1 cellular context compared by ENCODE assay signal in the genomic region with DNA sequence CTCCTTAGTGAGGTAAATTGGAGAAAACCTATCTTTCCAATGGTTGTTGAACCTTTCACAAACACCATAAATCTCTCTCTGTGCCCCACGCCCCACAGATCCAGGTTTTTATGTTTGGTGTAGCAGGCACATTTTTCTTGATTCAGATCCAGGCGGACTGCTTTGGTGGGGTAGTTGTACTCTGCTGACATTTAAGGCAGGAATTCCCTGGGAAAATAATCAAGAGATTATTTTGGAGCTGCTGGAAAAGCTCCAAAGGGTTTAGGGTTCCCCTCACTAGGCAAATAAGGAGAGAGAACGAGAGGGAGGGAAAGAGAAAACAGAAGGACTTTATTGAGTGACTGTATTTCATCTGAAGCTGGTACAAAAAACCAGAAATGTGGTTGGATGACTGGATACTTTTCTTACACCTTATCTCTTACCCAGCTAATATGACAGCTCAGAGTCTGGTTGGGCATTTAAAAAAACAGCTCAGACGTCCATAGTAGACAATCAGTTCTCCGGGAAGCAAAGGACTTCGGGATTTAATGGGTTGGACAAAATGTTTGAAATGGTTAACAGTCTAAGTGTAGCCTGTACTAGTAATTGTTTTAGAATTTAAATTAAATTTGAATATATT.
A peak's percentile ranks its signal among the peaks of the same experiment; 100 is the strongest.
TF ChIP-seq lines count a peak whose summit lies in the region.

No MANE protein-coding gene starts in this region.

TF ChIP-seq in HEK293, 187 proteins besides CTCF, POLR2A, EP300 and RAD21 (continued from another document and continues in another):
- TF ChIP-seq, protein P1, sequence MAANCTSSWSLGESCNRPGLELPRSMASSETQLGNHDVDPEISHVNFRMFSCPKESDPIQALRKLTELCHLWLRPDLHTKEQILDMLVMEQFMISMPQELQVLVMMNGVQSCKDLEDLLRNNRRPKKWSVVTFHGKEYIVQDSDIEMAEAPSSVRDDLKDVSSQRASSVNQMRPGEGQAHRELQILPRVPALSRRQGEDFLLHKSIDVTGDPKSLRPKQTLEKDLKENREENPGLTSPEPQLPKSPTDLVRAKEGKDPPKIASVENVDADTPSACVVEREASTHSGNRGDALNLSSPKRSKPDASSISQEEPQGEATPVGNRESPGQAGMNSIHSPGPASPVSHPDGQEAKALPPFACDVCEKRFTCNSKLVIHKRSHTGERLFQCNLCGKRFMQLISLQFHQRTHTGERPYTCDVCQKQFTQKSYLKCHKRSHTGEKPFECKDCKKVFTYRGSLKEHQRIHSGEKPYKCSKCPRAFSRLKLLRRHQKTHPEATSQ (tag by site-specific recombination; IDR thresholded peaks at IDR 0.05), result no peak
- TF ChIP-seq ZNF138 (tag by site-specific recombination; IDR thresholded peaks at IDR 0.05; ENCODE audit: borderline replicate concordance), result no peak
- TF ChIP-seq ZNF426 (tag by site-specific recombination; IDR thresholded peaks at IDR 0.05), result no peak
- no peak for TF ChIP-seq ZNF48 (tag by site-specific recombination; IDR thresholded peaks at IDR 0.05)
- no peak for TF ChIP-seq ZNF121 (tag by site-specific recombination; IDR thresholded peaks at IDR 0.05)
- no peak for TF ChIP-seq ZNF174 (tag by site-specific recombination; IDR thresholded peaks at IDR 0.05)
- peak; percentile 61 for TF ChIP-seq ZNF843 (tag by site-specific recombination; IDR thresholded peaks at IDR 0.05)
- TF ChIP-seq, protein P2, sequence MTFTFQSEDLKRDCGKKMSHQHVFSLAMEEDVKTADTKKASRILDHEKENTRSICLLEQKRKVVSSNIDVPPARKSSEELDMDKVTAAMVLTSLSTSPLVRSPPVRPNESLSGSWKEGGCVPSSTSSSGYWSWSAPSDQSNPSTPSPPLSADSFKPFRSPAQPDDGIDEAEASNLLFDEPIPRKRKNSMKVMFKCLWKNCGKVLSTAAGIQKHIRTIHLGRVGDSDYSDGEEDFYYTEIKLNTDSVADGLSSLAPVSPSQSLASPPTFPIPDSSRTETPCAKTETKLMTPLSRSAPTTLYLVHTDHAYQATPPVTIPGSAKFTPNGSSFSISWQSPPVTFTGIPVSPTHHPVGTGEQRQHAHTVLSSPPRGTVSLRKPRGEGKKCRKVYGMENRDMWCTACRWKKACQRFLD (tag by site-specific recombination; IDR thresholded peaks at IDR 0.05), result no peak
- TF ChIP-seq MZF1 (tag by site-specific recombination; IDR thresholded peaks at IDR 0.05; ENCODE audit: borderline replicate concordance), result no peak; the same call in 1 of the 2 replicates
- no peak for TF ChIP-seq SCRT2 (tag by site-specific recombination; IDR thresholded peaks at IDR 0.05)
- TF ChIP-seq BCL11A (tag by site-specific recombination; IDR thresholded peaks at IDR 0.05; ENCODE audit: low read depth), result no peak
- peak; percentile 52 for TF ChIP-seq ZNF335 (tag by site-specific recombination; conservative IDR thresholded peaks at IDR 0.05)
- TF ChIP-seq, protein P3, sequence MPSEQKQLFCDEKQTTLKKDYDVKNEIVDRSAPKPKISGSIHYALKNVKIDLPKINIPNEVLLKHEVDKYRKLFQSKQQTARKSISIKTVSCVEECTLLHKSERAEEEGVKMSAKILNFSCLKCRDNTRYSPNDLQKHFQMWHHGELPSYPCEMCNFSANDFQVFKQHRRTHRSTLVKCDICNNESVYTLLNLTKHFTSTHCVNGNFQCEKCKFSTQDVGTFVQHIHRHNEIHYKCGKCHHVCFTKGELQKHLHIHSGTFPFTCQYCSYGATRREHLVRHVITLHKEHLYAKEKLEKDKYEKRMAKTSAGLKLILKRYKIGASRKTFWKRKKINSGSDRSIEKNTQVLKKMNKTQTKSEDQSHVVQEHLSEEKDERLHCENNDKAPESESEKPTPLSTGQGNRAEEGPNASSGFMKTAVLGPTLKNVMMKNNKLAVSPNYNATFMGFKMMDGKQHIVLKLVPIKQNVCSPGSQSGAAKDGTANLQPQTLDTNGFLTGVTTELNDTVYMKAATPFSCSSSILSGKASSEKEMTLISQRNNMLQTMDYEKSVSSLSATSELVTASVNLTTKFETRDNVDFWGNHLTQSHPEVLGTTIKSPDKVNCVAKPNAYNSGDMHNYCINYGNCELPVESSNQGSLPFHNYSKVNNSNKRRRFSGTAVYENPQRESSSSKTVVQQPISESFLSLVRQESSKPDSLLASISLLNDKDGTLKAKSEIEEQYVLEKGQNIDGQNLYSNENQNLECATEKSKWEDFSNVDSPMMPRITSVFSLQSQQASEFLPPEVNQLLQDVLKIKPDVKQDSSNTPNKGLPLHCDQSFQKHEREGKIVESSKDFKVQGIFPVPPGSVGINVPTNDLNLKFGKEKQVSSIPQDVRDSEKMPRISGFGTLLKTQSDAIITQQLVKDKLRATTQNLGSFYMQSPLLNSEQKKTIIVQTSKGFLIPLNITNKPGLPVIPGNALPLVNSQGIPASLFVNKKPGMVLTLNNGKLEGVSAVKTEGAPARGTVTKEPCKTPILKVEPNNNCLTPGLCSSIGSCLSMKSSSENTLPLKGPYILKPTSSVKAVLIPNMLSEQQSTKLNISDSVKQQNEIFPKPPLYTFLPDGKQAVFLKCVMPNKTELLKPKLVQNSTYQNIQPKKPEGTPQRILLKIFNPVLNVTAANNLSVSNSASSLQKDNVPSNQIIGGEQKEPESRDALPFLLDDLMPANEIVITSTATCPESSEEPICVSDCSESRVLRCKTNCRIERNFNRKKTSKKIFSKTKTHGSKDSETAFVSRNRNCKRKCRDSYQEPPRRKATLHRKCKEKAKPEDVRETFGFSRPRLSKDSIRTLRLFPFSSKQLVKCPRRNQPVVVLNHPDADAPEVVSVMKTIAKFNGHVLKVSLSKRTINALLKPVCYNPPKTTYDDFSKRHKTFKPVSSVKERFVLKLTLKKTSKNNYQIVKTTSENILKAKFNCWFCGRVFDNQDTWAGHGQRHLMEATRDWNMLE (tag by site-specific recombination; conservative IDR thresholded peaks at IDR 0.05; ENCODE audit: low read depth), result no peak
- TF ChIP-seq KLF7 (tag by site-specific recombination; IDR thresholded peaks at IDR 0.05; ENCODE audit: borderline replicate concordance), result no peak
- TF ChIP-seq, protein P4, sequence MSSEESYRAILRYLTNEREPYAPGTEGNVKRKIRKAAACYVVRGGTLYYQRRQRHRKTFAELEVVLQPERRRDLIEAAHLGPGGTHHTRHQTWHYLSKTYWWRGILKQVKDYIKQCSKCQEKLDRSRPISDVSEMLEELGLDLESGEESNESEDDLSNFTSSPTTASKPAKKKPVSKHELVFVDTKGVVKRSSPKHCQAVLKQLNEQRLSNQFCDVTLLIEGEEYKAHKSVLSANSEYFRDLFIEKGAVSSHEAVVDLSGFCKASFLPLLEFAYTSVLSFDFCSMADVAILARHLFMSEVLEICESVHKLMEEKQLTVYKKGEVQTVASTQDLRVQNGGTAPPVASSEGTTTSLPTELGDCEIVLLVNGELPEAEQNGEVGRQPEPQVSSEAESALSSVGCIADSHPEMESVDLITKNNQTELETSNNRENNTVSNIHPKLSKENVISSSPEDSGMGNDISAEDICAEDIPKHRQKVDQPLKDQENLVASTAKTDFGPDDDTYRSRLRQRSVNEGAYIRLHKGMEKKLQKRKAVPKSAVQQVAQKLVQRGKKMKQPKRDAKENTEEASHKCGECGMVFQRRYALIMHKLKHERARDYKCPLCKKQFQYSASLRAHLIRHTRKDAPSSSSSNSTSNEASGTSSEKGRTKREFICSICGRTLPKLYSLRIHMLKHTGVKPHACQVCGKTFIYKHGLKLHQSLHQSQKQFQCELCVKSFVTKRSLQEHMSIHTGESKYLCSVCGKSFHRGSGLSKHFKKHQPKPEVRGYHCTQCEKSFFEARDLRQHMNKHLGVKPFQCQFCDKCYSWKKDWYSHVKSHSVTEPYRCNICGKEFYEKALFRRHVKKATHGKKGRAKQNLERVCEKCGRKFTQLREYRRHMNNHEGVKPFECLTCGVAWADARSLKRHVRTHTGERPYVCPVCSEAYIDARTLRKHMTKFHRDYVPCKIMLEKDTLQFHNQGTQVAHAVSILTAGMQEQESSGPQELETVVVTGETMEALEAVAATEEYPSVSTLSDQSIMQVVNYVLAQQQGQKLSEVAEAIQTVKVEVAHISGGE (tag by site-specific recombination; conservative IDR thresholded peaks at IDR 0.05; ENCODE audit: low read depth), result 0 out of 2 replicates have a peak, but pooled peaks have one; percentile 14
- TF ChIP-seq, protein P5, sequence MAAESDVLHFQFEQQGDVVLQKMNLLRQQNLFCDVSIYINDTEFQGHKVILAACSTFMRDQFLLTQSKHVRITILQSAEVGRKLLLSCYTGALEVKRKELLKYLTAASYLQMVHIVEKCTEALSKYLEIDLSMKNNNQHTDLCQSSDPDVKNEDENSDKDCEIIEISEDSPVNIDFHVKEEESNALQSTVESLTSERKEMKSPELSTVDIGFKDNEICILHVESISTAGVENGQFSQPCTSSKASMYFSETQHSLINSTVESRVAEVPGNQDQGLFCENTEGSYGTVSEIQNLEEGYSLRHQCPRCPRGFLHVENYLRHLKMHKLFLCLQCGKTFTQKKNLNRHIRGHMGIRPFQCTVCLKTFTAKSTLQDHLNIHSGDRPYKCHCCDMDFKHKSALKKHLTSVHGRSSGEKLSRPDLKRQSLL (tag by site-specific recombination; IDR thresholded peaks at IDR 0.05), result no peak
- TF ChIP-seq SETDB1 (IDR thresholded peaks at IDR 0.05; ENCODE audit: insufficient read length, low read length), result no peak
- TF ChIP-seq KLF16 (tag by site-specific recombination; IDR thresholded peaks at IDR 0.05), result no peak
- no peak for TF ChIP-seq KLF9 (tag by site-specific recombination; IDR thresholded peaks at IDR 0.05; ENCODE audit: low read depth)
- TF ChIP-seq ZNF140 (tag by site-specific recombination; IDR thresholded peaks at IDR 0.05), result no peak
- TF ChIP-seq ZNF701 (tag by site-specific recombination; IDR thresholded peaks at IDR 0.05), result no peak
- no peak for TF ChIP-seq BCL11B (tag by site-specific recombination; IDR thresholded peaks at IDR 0.05; ENCODE audit: low read depth)
- TF ChIP-seq ZBTB8A (tag by site-specific recombination; IDR thresholded peaks at IDR 0.05), result no peak; the same call in 1 of the 2 replicates
- no peak for TF ChIP-seq ZNF549 (tag by site-specific recombination; IDR thresholded peaks at IDR 0.05)
- TF ChIP-seq, protein P6, sequence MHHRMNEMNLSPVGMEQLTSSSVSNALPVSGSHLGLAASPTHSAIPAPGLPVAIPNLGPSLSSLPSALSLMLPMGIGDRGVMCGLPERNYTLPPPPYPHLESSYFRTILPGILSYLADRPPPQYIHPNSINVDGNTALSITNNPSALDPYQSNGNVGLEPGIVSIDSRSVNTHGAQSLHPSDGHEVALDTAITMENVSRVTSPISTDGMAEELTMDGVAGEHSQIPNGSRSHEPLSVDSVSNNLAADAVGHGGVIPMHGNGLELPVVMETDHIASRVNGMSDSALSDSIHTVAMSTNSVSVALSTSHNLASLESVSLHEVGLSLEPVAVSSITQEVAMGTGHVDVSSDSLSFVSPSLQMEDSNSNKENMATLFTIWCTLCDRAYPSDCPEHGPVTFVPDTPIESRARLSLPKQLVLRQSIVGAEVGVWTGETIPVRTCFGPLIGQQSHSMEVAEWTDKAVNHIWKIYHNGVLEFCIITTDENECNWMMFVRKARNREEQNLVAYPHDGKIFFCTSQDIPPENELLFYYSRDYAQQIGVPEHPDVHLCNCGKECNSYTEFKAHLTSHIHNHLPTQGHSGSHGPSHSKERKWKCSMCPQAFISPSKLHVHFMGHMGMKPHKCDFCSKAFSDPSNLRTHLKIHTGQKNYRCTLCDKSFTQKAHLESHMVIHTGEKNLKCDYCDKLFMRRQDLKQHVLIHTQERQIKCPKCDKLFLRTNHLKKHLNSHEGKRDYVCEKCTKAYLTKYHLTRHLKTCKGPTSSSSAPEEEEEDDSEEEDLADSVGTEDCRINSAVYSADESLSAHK (tag by site-specific recombination; IDR thresholded peaks at IDR 0.05), result no peak
- TF ChIP-seq, protein P7, sequence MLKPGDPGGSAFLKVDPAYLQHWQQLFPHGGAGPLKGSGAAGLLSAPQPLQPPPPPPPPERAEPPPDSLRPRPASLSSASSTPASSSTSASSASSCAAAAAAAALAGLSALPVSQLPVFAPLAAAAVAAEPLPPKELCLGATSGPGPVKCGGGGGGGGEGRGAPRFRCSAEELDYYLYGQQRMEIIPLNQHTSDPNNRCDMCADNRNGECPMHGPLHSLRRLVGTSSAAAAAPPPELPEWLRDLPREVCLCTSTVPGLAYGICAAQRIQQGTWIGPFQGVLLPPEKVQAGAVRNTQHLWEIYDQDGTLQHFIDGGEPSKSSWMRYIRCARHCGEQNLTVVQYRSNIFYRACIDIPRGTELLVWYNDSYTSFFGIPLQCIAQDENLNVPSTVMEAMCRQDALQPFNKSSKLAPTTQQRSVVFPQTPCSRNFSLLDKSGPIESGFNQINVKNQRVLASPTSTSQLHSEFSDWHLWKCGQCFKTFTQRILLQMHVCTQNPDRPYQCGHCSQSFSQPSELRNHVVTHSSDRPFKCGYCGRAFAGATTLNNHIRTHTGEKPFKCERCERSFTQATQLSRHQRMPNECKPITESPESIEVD (tag by site-specific recombination; IDR thresholded peaks at IDR 0.05), result peak; percentile 94
- no peak for TF ChIP-seq ZNF112 (tag by site-specific recombination; IDR thresholded peaks at IDR 0.05)
- no peak for TF ChIP-seq ZNF350 (tag by site-specific recombination; IDR thresholded peaks at IDR 0.05)
- no peak for TF ChIP-seq ZNF785 (tag by site-specific recombination; IDR thresholded peaks at IDR 0.05)
- peak; percentile 75 for TF ChIP-seq WT1 (tag by site-specific recombination; IDR thresholded peaks at IDR 0.05)
- TF ChIP-seq, protein P8, sequence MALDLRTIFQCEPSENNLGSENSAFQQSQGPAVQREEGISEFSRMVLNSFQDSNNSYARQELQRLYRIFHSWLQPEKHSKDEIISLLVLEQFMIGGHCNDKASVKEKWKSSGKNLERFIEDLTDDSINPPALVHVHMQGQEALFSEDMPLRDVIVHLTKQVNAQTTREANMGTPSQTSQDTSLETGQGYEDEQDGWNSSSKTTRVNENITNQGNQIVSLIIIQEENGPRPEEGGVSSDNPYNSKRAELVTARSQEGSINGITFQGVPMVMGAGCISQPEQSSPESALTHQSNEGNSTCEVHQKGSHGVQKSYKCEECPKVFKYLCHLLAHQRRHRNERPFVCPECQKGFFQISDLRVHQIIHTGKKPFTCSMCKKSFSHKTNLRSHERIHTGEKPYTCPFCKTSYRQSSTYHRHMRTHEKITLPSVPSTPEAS (tag by site-specific recombination; IDR thresholded peaks at IDR 0.05), result no peak
- TF ChIP-seq, protein P9, sequence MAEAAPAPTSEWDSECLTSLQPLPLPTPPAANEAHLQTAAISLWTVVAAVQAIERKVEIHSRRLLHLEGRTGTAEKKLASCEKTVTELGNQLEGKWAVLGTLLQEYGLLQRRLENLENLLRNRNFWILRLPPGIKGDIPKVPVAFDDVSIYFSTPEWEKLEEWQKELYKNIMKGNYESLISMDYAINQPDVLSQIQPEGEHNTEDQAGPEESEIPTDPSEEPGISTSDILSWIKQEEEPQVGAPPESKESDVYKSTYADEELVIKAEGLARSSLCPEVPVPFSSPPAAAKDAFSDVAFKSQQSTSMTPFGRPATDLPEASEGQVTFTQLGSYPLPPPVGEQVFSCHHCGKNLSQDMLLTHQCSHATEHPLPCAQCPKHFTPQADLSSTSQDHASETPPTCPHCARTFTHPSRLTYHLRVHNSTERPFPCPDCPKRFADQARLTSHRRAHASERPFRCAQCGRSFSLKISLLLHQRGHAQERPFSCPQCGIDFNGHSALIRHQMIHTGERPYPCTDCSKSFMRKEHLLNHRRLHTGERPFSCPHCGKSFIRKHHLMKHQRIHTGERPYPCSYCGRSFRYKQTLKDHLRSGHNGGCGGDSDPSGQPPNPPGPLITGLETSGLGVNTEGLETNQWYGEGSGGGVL (tag by site-specific recombination; IDR thresholded peaks at IDR 0.05), result peak; percentile 76
- TF ChIP-seq SP2 (tag by site-specific recombination; IDR thresholded peaks at IDR 0.05), result no peak
- no peak for TF ChIP-seq ZNF155 (tag by site-specific recombination; IDR thresholded peaks at IDR 0.05)
- TF ChIP-seq, protein P10, sequence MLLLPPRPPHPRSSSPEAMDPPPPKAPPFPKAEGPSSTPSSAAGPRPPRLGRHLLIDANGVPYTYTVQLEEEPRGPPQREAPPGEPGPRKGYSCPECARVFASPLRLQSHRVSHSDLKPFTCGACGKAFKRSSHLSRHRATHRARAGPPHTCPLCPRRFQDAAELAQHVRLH (tag by site-specific recombination; IDR thresholded peaks at IDR 0.05), result 0 out of 2 replicates have a peak, but pooled peaks have one; percentile 17
- no peak for TF ChIP-seq ZNF654 (tag by site-specific recombination; IDR thresholded peaks at IDR 0.05; ENCODE audit: low read depth)
- no peak for TF ChIP-seq ZNF366 (tag by site-specific recombination; conservative IDR thresholded peaks at IDR 0.05)
